8 cellular contexts compared by ENCODE assay signal in genomic region chr2:138116456-138116855, GRCh38.
"Had no signal": no experiment of that assay in that cellular context is flagged by ENCODE, and none has a peak within 500 bp of the region (broad histone marks: within the 10 kb centered on the region; RNA-seq: fewer than 3 reads in every experiment).

No MANE protein-coding gene starts in this region.

- H3K27ac ChIP-seq: GM23248, HL-60 had no signal

- H3K9ac ChIP-seq: GM23248 had no signal

- H3K36me3 ChIP-seq: HAP-1 had no signal

- FAIRE-seq: HepG2 had no signal

- DNase-seq: GM23248, GOT3, H7, HFFc6 had no signal

- H3K4me3 ChIP-seq: GM23248, HAP-1 had no signal

- H3K9me3 ChIP-seq: HAP-1 had no signal

- ATAC-seq: HCT116, HepG2 had no signal

- H2AFZ ChIP-seq: GM23248 had no signal

- H3K4me1 ChIP-seq: HAP-1 had no signal
